In genomic region chr5:134577022-134577795, GRCh38 we compare ENCODE assay signal across 8 cellular contexts. TPM values are rescaled to one million over a fixed set of nuclear protein-coding genes. Genes with fewer than 3 reads are reported as not detected.
DNase-seq lines count a peak whose midpoint lies in the region; ATAC-seq and TF ChIP-seq lines count a peak whose summit lies in the region.

No MANE protein-coding gene starts in this region.

- POLR2A ChIA-PET in HCT116 (lab: Charles Lee), result interaction anchor here (1.6 kb wide), 1 partner anchor 10 kb away, joined by 3 read pairs; no protein-coding TSS in a partner anchor

- CTCF ChIA-PET in HCT116 (lab: Charles Lee), result interaction anchor here (1.0 to 2.2 kb wide), 4 partner anchors 10 to 277 kb away, joined by 3 to 31 read pairs (median 3); no protein-coding TSS in a partner anchor

- no peaks in the 10 kb centered on the region for H3K27me3 ChIP-seq in HCT116 (ENCODE audit: insufficient read depth, low read length)
- H3K27me3 ChIP-seq in Karpas-422 (ENCODE audit: low read length), result no peaks in the 10 kb centered on the region
- no peaks in the 10 kb centered on the region for H3K27me3 ChIP-seq in tibial nerve

- no peak for TF ChIP-seq POLR2A in HCT116 (IDR thresholded peaks at IDR 0.05; ENCODE audit: borderline replicate concordance, extremely low read depth, insufficient read depth, insufficient read length)
- TF ChIP-seq POLR2A in tibial nerve (IDR thresholded peaks at IDR 0.05), result no peak

- H3K4me3 ChIP-seq in AG10803 (ENCODE audit: low read length), result no peak overlapping the region
- no peak overlapping the region for H3K4me3 ChIP-seq in HCT116 (replicated peaks in 1 of 2; ENCODE audit: low read depth in 1 of 2, low read length in 2 of 2)
- no peak overlapping the region for H3K4me3 ChIP-seq in Karpas-422 (ENCODE audit: low read length)
- no peak overlapping the region for H3K4me3 ChIP-seq in tibial nerve

- H3K4me2 ChIP-seq in HCT116 (ENCODE audit: low read length), result peak overlapping the region; percentile 26; the same call in 1 of the 2 replicates
- no peak overlapping the region for H3K4me2 ChIP-seq in Karpas-422 (ENCODE audit: low read depth, low read length, poor library complexity, severe bottlenecking)

- H3K79me2 ChIP-seq in HCT116 (ENCODE audit: insufficient read depth, low read length) (no peaks in the 10 kb centered on the region), Karpas-422 (ENCODE audit: low read length) (peaks cover 11% of the 10 kb centered on the region; the same call in 1 of the 2 replicates)

- no peak for TF ChIP-seq CTCF in AG10803 (conservative IDR thresholded peaks at IDR 0.05; ENCODE audit: low read length)
- TF ChIP-seq CTCF in HCT116 (IDR thresholded peaks at IDR 0.05 in 2 of 3, conservative IDR thresholded peaks at IDR 0.05 in 1 of 3; ENCODE audit: borderline replicate concordance in 1 of 3, insufficient read depth in 1 of 3, low read depth in 2 of 3, low read length in 2 of 3), result no peak
- no peak for TF ChIP-seq CTCF in tibial nerve (IDR thresholded peaks at IDR 0.05)

- RAD21 ChIA-PET in HCT116 (lab: Charles Lee; ENCODE audit: low non-redundant PET in 1 of 2, low total read pairs in 2 of 2, uncharacterized antibody in 2 of 2, unreplicated experiment in 2 of 2), result no interaction called here

- H3K27ac ChIP-seq in HCT116 (ENCODE audit: low read depth, low read length) (peak overlapping the region; percentile 3; the same call in 1 of the 2 replicates), Karpas-422 (ENCODE audit: low read length) (no peak overlapping the region), tibial nerve (peak overlapping the region in 1 of 4 donors; percentile 48)

- H3K9me2 ChIP-seq in HCT116 (ENCODE audit: insufficient read depth), result no peaks in the 10 kb centered on the region
- no peaks in the 10 kb centered on the region for H3K9me2 ChIP-seq in Karpas-422 (replicated peaks; ENCODE audit: insufficient read depth, low read length)

- no peak for TF ChIP-seq EP300 in tibial nerve (IDR thresholded peaks at IDR 0.05)

- peak; percentile 61 for DNase-seq in AG10803 (ENCODE audit: low read depth)
- DNase-seq in HCT116 (ENCODE audit: low read depth, low spot score), result no peak
- DNase-seq in amniotic epithelial cell (ENCODE audit: low read depth), result peak; percentile 76
- no peak for DNase-seq in left lobe of liver (ENCODE audit: low spot score)
- DNase-seq in D341Med (ENCODE audit: low spot score), result no peak
- no peak for DNase-seq in Karpas-422
- no peak for DNase-seq in tibial nerve (ENCODE audit: low spot score in 2 of 2)

- H3K36me3 ChIP-seq in HCT116 (ENCODE audit: control insufficient read depth in 1 of 2, insufficient read depth in 2 of 2, low read length in 2 of 2) (peaks cover 2 to 20% of the 10 kb centered on the region in 2 experiments; a peak in 3 of 4 replicates), Karpas-422 (ENCODE audit: insufficient read depth, low read length) (peaks cover 60% of the 10 kb centered on the region), tibial nerve (peaks cover 7 to 90% (median 54%) of the 10 kb centered on the region in 3 donors)

- H3K9ac ChIP-seq in HCT116 (ENCODE audit: low read length) (no peak overlapping the region), Karpas-422 (ENCODE audit: low read length) (no peak overlapping the region)

- BruUV-seq in HCT116 (replicated peaks; lab: Mats Ljungman, UMichigan), result no TSS peak

- intact Hi-C loops in HCT116 (cut with micrococcal nuclease), result loop anchor here (1.0 to 5.0 kb wide), 3 partner anchors 50 to 274 kb away; partner anchors contain the start of gene JADE2

- H4K20me1 ChIP-seq in HCT116 (ENCODE audit: insufficient read depth), result no peaks in the 10 kb centered on the region
- H4K20me1 ChIP-seq in Karpas-422 (ENCODE audit: insufficient read depth, low read depth, low read length), result peaks cover 16% of the 10 kb centered on the region; the same call in 1 of the 2 replicates

- H3K4me1 ChIP-seq in HCT116 (ENCODE audit: control insufficient read depth in 1 of 2, insufficient read depth in 2 of 2, low read length in 2 of 2) (peaks cover 0 to 11% of the 10 kb centered on the region in 2 experiments; a peak in 2 of 4 replicates), Karpas-422 (ENCODE audit: low read length) (peaks cover 11% of the 10 kb centered on the region; the same call in 1 of the 2 replicates), tibial nerve (peaks cover 0 to 53% (median 4%) of the 10 kb centered on the region in 4 donors)

- WGBS in tibial nerve, 2 donors, result 66 to 74% methylated on average over 10 of the region's 10 CpGs

- ATAC-seq in HCT116 (peak; percentile 89), left lobe of liver (peak; percentile 12), HG03139 (IDR thresholded peaks at IDR 0.05; ENCODE audit: unreplicated experiment) (no peak)

- no peaks in the 10 kb centered on the region for H3K9me3 ChIP-seq in HCT116 (ENCODE audit: control insufficient read depth in 1 of 2, insufficient read depth in 1 of 2, low read depth in 1 of 2, low read length in 2 of 2)
- H3K9me3 ChIP-seq in Karpas-422 (ENCODE audit: low read length), result no peaks in the 10 kb centered on the region
- H3K9me3 ChIP-seq in tibial nerve, result no peaks in the 10 kb centered on the region

- TF ChIP-seq RAD21 in HCT116 (IDR thresholded peaks at IDR 0.05; ENCODE audit: low read depth), result no peak

- no peak overlapping the region for H2AFZ ChIP-seq in HCT116 (ENCODE audit: low read depth, low read length, poor library complexity, severe bottlenecking)
- H2AFZ ChIP-seq in Karpas-422 (ENCODE audit: low read length), result no peak overlapping the region

TF ChIP-seq in HCT116, 20 proteins besides CTCF, POLR2A, EP300 and RAD21:
- TF ChIP-seq ATF3 (IDR thresholded peaks at IDR 0.05) (no peak), EZH2phosphoT487 (IDR thresholded peaks at IDR 0.05; ENCODE audit: borderline replicate concordance) (no peak), SRF (IDR thresholded peaks at IDR 0.05; ENCODE audit: low read depth) (no peak), MAX (IDR thresholded peaks at IDR 0.05) (no peak), EZH2 (IDR thresholded peaks at IDR 0.05) (no peak), POLR2AphosphoS5 (IDR thresholded peaks at IDR 0.05; ENCODE audit: low read depth, low read length) (no peak), CBX3 (IDR thresholded peaks at IDR 0.05; ENCODE audit: low read depth) (no peak), JUND (IDR thresholded peaks at IDR 0.05) (no peak), FOSL1 (IDR thresholded peaks at IDR 0.05; ENCODE audit: low read depth) (no peak), ZBTB33 (IDR thresholded peaks at IDR 0.05; ENCODE audit: extremely low read depth, insufficient replicate concordance, low read length) (no peak), EGR1 (IDR thresholded peaks at IDR 0.05; ENCODE audit: low read depth) (no peak)
TF ChIP-seq in HCT116: peak in this region for 0.

RNA-seq across cellular contexts. Expression of gene JADE2, which starts 51.7 kb away (rescaled TPM):
- 39.9 TPM for total RNA-seq in HCT116 (2021; ENCODE audit: unreplicated experiment)
- polyA plus RNA-seq in HCT116 (2012), result 21.7 and 23.3 TPM in 2 replicates
- total RNA-seq in left lobe of liver, result 14.2 TPM
- 82.1 and 139 TPM in 2 replicates for total RNA-seq in Karpas-422 (2014; rRNA removed; shearing (Covaris generic); ENCODE audit: low replicate concordance)
- 10 to 100 TPM; 58.8 to 90.6 (median 73.9) TPM for total RNA-seq in tibial nerve

RNA-seq across cellular contexts. Expression of gene SAR1B, which starts 55.4 kb away (rescaled TPM):
- total RNA-seq in HCT116 (2021; ENCODE audit: unreplicated experiment) (40.7 TPM), left lobe of liver (168 TPM), tibial nerve (10 to 100 TPM; 27.9 to 35.6 (median 31.3) TPM)
- 24.3 and 25.2 TPM in 2 replicates for polyA plus RNA-seq in HCT116 (2012)
- 41.2 and 49.1 TPM in 2 replicates for total RNA-seq in Karpas-422 (2014; rRNA removed; shearing (Covaris generic); ENCODE audit: low replicate concordance)

Comparison
In these comparisons a context has a peak if more than half of its experiments do, and no peak if none do; other contexts are left out.
1. DNase-seq: peak in AG10803 (single experiment) and amniotic epithelial cell (single experiment); none in HCT116 (single experiment), left lobe of liver (single experiment), D341Med (single experiment), Karpas-422 (single experiment) and tibial nerve (0 of 2).